ENCODE assay signal across 18 cellular contexts in genomic region chr16:83233153-83233552, GRCh38.
"Had no signal": no experiment of that assay in that cellular context is flagged by ENCODE, and none has a peak within 500 bp of the region (broad histone marks: within the 10 kb centered on the region; RNA-seq: fewer than 3 reads in every experiment).

No MANE protein-coding gene starts in this region.

- H3K4me1 Mint-ChIP-seq: naive B cell, WTC11 had no signal

- H3K27ac ChIP-seq: neural progenitor cell, skin epidermis had no signal

- H3K4me3 ChIP-seq: neural progenitor cell, skin epidermis had no signal

- H3K27ac Mint-ChIP-seq: activated CD8-positive, alpha-beta T cell treated with anti-CD3 and anti-CD28 coated beads, Interleukin-2, amount 10 ng/mL, durations not matched to agents 7 days and 5 days; activated T-cell treated with anti-CD3 and anti-CD28 coated beads, Interleukin-2, amount 50 U/mL, for 72 hours; naive B cell; WTC11 had no signal

- ATAC-seq: activated CD8-positive, alpha-beta T cell treated with anti-CD3 and anti-CD28 coated beads, Interleukin-2, amount 10 ng/mL, durations not matched to agents 7 days and 5 days; activated naive CD4-positive, alpha-beta T cell treated with anti-CD3 and anti-CD28 coated beads, Interleukin-2, amount 50 U/mL, for 72 hours; activated T-cell treated with anti-CD3 and anti-CD28 coated beads, Interleukin-2, amount 50 U/mL, for 72 hours; left colon; WTC11 had no signal

- H3K9ac ChIP-seq: neural progenitor cell had no signal

- H3K4me3 Mint-ChIP-seq: activated CD8-positive, alpha-beta T cell treated with anti-CD3 and anti-CD28 coated beads, Interleukin-2, amount 10 ng/mL, durations not matched to agents 7 days and 5 days; activated T-cell treated with anti-CD3 and anti-CD28 coated beads, Interleukin-2, amount 50 U/mL, for 72 hours; naive B cell; neural progenitor cell; WTC11 had no signal

- H3K27me3 ChIP-seq: neural progenitor cell had no signal

- H2AFZ ChIP-seq: neural progenitor cell had no signal

- H3K36me3 Mint-ChIP-seq: activated naive CD4-positive, alpha-beta T cell treated with anti-CD3 and anti-CD28 coated beads, Interleukin-2, amount 50 U/mL, for 72 hours; naive B cell; neural progenitor cell; WTC11 had no signal

- DNase-seq: activated CD4-positive, alpha-beta T cell treated with anti-CD3 and anti-CD28 coated beads for 48 hours; activated CD8-positive, alpha-beta memory T cell treated with anti-CD3 and anti-CD28 coated beads, Interleukin-2, amount 50 U/mL, for 4 hours; activated CD8-positive, alpha-beta T cell treated with anti-CD3 and anti-CD28 coated beads, Interleukin-2, amount 10 ng/mL, durations not matched to agents 7 days and 5 days; activated gamma-delta T cell; activated T-cell treated with anti-CD3 and anti-CD28 coated beads, Interleukin-2, amount 50 U/mL, for 72 hours; erythroblast; foreskin melanocyte; head of caudate nucleus; left colon; naive B cell; stimulated activated CD4-positive, alpha-beta T cell treated with anti-CD3 and anti-CD28 coated beads, Interleukin-4, amount 100 ng/mL, for 24 hours; stimulated activated naive CD4-positive, alpha-beta T cell treated with Interleukin-2 at 50 U/mL for 16 hours; T-helper 2 cell; trophoblast cell had no signal

- H3K4me2 ChIP-seq: neural progenitor cell had no signal

- H3K36me3 ChIP-seq: neural progenitor cell had no signal
